ENCODE assay signal across 1 cellular context in the genomic region with DNA sequence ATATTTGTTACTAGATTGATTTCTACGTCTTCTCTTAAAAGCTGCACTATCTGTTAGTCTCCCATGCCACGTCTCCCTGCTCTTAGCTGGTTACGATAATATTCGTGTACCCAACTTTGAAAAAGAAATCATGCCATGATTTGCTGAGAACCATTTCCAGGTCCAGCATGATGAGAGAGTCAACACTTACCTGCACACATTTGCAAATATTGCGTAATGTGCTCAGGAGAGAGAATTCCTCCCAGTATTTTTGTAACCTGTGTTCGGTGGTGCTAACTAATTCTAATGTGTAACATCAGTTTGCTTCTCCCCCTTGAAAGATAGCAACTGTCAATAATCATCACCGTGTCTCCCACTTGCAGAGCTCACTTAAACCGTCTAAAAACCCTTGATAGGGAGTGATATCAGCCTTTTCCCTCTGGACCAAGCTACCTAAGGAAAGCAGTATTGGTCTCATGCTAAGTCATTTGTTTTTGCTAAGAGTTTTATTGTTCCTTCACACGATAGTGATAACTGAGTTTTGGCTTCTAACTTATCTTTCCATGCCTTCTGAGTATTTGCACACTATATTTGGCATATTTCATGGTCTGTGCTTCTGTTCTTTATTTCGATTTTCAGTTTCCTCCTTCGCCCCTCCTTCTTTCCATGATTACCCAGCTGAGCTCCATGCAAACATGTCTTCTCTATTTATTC.
A peak's percentile ranks its signal among the peaks of the same experiment; 100 is the strongest.
TF ChIP-seq lines count a peak whose summit lies in the region.

No MANE protein-coding gene starts in this region.

TF ChIP-seq in HepG2, 621 proteins besides CTCF, POLR2A, EP300 and RAD21 (continued from another document and continues in another):
- TF ChIP-seq, protein P1, sequence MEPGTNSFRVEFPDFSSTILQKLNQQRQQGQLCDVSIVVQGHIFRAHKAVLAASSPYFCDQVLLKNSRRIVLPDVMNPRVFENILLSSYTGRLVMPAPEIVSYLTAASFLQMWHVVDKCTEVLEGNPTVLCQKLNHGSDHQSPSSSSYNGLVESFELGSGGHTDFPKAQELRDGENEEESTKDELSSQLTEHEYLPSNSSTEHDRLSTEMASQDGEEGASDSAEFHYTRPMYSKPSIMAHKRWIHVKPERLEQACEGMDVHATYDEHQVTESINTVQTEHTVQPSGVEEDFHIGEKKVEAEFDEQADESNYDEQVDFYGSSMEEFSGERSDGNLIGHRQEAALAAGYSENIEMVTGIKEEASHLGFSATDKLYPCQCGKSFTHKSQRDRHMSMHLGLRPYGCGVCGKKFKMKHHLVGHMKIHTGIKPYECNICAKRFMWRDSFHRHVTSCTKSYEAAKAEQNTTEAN (CRISPR knock-in tag; conservative IDR thresholded peaks at IDR 0.05): no peak
- TF ChIP-seq NCOA5 (CRISPR knock-in tag; IDR thresholded peaks at IDR 0.05) (no peak), ZNF768 (CRISPR knock-in tag; IDR thresholded peaks at IDR 0.05) (no peak), ZFP41 (CRISPR knock-in tag; IDR thresholded peaks at IDR 0.05; ENCODE audit: borderline replicate concordance) (no peak), KDM2A (CRISPR knock-in tag; IDR thresholded peaks at IDR 0.05; ENCODE audit: borderline replicate concordance, low read depth) (no peak), KLF11 (CRISPR knock-in tag; IDR thresholded peaks at IDR 0.05) (no peak), ZNF616 (CRISPR knock-in tag; IDR thresholded peaks at IDR 0.05; ENCODE audit: low read depth) (no peak), KAT2B (IDR thresholded peaks at IDR 0.05; ENCODE audit: borderline replicate concordance, low read depth, low read length) (no peak), AGO2 (optimal IDR thresholded peaks at IDR 0.05; ENCODE audit: low read depth, low read length) (no peak), HOXA9 (CRISPR knock-in tag; IDR thresholded peaks at IDR 0.05; ENCODE audit: borderline replicate concordance) (no peak), ZMYM4 (CRISPR knock-in tag; IDR thresholded peaks at IDR 0.05) (peak; percentile 33; the same call in 1 of the 2 replicates), EZH2 (conservative IDR thresholded peaks at IDR 0.05; ENCODE audit: low read depth, low read length) (no peak), ZSCAN22 (CRISPR knock-in tag; IDR thresholded peaks at IDR 0.05) (no peak), ZNF282 (IDR thresholded peaks at IDR 0.05; ENCODE audit: partially characterized antibody) (no peak), CEBPB (IDR thresholded peaks at IDR 0.05; ENCODE audit: borderline replicate concordance, low read depth, low read length) (peak; percentile 98), NFE2L1 (CRISPR knock-in tag; IDR thresholded peaks at IDR 0.05; ENCODE audit: borderline replicate concordance) (no peak), SP2 (CRISPR knock-in tag; IDR thresholded peaks at IDR 0.05) (no peak), FOXA1 (IDR thresholded peaks at IDR 0.05) (no peak), FOXA1 (CRISPR knock-in tag; IDR thresholded peaks at IDR 0.05) (peak; percentile 62; the same call in 1 of the 2 replicates), ZNF136 (CRISPR knock-in tag; IDR thresholded peaks at IDR 0.05; ENCODE audit: low read depth) (no peak), TP53 (CRISPR knock-in tag; conservative IDR thresholded peaks at IDR 0.05) (no peak), ZNF567 (CRISPR knock-in tag; IDR thresholded peaks at IDR 0.05; ENCODE audit: borderline replicate concordance) (no peak), TARDBP (CRISPR knock-in tag; IDR thresholded peaks at IDR 0.05) (peak; percentile 25; the same call in 1 of the 2 replicates), DMAP1 (CRISPR knock-in tag; IDR thresholded peaks at IDR 0.05) (peak; percentile 40; the same call in 1 of the 2 replicates), YEATS4 (CRISPR knock-in tag; IDR thresholded peaks at IDR 0.05; ENCODE audit: borderline replicate concordance) (no peak), ZNF720 (CRISPR knock-in tag; IDR thresholded peaks at IDR 0.05) (no peak), PHB2 (IDR thresholded peaks at IDR 0.05; ENCODE audit: partially characterized antibody) (no peak), ZNF205 (CRISPR knock-in tag; IDR thresholded peaks at IDR 0.05) (no peak), ZNF749 (CRISPR knock-in tag; IDR thresholded peaks at IDR 0.05; ENCODE audit: borderline replicate concordance) (no peak), HDAC2 (CRISPR knock-in tag; IDR thresholded peaks at IDR 0.05) (peak; percentile 18; the same call in 1 of the 2 replicates), ZNF639 (CRISPR knock-in tag; conservative IDR thresholded peaks at IDR 0.05) (no peak), ZNF746 (CRISPR knock-in tag; IDR thresholded peaks at IDR 0.05) (no peak), THAP11 (CRISPR knock-in tag; IDR thresholded peaks at IDR 0.05) (peak; percentile 64), MAF1 (CRISPR knock-in tag; IDR thresholded peaks at IDR 0.05; ENCODE audit: borderline replicate concordance) (no peak), FOXO1 (CRISPR knock-in tag; IDR thresholded peaks at IDR 0.05) (no peak), ZNF143 (CRISPR knock-in tag; IDR thresholded peaks at IDR 0.05) (no peak), TOE1 (CRISPR knock-in tag; IDR thresholded peaks at IDR 0.05) (no peak), ZC3H13 (CRISPR knock-in tag; IDR thresholded peaks at IDR 0.05) (no peak), ZNF460 (CRISPR knock-in tag; IDR thresholded peaks at IDR 0.05; ENCODE audit: borderline replicate concordance) (no peak), ZNF382 (CRISPR knock-in tag; IDR thresholded peaks at IDR 0.05; ENCODE audit: borderline replicate concordance) (no peak), REXO4 (CRISPR knock-in tag; IDR thresholded peaks at IDR 0.05; ENCODE audit: borderline replicate concordance) (no peak), MXD4 (CRISPR knock-in tag; IDR thresholded peaks at IDR 0.05) (no peak), ZNF772 (CRISPR knock-in tag; IDR thresholded peaks at IDR 0.05) (no peak), ZFX (CRISPR knock-in tag; IDR thresholded peaks at IDR 0.05; ENCODE audit: low read depth) (no peak)
- TF ChIP-seq, protein P2, sequence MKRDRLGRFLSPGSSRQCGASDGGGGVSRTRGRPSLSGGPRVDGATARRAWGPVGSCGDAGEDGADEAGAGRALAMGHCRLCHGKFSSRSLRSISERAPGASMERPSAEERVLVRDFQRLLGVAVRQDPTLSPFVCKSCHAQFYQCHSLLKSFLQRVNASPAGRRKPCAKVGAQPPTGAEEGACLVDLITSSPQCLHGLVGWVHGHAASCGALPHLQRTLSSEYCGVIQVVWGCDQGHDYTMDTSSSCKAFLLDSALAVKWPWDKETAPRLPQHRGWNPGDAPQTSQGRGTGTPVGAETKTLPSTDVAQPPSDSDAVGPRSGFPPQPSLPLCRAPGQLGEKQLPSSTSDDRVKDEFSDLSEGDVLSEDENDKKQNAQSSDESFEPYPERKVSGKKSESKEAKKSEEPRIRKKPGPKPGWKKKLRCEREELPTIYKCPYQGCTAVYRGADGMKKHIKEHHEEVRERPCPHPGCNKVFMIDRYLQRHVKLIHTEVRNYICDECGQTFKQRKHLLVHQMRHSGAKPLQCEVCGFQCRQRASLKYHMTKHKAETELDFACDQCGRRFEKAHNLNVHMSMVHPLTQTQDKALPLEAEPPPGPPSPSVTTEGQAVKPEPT (CRISPR knock-in tag; IDR thresholded peaks at IDR 0.05; ENCODE audit: low read depth): no peak
- TF ChIP-seq, protein P3, sequence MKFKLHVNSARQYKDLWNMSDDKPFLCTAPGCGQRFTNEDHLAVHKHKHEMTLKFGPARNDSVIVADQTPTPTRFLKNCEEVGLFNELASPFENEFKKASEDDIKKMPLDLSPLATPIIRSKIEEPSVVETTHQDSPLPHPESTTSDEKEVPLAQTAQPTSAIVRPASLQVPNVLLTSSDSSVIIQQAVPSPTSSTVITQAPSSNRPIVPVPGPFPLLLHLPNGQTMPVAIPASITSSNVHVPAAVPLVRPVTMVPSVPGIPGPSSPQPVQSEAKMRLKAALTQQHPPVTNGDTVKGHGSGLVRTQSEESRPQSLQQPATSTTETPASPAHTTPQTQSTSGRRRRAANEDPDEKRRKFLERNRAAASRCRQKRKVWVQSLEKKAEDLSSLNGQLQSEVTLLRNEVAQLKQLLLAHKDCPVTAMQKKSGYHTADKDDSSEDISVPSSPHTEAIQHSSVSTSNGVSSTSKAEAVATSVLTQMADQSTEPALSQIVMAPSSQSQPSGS (CRISPR knock-in tag; IDR thresholded peaks at IDR 0.05): peak; percentile 56; the same call in 1 of the 2 replicates
- TF ChIP-seq, protein P4, sequence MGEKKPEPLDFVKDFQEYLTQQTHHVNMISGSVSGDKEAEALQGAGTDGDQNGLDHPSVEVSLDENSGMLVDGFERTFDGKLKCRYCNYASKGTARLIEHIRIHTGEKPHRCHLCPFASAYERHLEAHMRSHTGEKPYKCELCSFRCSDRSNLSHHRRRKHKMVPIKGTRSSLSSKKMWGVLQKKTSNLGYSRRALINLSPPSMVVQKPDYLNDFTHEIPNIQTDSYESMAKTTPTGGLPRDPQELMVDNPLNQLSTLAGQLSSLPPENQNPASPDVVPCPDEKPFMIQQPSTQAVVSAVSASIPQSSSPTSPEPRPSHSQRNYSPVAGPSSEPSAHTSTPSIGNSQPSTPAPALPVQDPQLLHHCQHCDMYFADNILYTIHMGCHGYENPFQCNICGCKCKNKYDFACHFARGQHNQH (CRISPR knock-in tag; IDR thresholded peaks at IDR 0.05): no peak
- TF ChIP-seq, protein P5, sequence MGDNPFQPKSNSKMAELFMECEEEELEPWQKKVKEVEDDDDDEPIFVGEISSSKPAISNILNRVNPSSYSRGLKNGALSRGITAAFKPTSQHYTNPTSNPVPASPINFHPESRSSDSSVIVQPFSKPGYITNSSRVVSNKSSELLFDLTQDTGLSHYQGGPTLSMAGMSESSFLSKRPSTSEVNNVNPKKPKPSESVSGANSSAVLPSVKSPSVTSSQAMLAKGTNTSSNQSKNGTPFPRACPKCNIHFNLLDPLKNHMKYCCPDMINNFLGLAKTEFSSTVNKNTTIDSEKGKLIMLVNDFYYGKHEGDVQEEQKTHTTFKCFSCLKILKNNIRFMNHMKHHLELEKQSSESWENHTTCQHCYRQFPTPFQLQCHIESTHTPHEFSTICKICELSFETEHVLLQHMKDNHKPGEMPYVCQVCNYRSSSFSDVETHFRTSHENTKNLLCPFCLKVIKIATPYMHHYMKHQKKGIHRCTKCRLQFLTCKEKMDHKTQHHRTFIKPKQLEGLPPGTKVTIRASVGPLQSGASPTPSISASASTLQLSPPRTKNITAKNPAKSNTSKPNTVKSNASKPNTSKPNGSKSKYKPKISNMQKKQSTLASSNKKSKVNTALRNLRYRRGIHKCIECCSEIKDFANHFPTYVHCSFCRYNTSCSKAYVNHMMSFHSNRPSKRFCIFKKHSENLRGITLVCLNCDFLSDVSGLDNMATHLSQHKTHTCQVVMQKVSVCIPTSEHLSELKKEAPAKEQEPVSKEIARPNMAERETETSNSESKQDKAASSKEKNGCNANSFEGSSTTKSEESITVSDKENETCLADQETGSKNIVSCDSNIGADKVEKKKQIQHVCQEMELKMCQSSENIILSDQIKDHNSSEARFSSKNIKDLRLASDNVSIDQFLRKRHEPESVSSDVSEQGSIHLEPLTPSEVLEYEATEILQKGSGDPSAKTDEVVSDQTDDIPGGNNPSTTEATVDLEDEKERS (CRISPR knock-in tag; IDR thresholded peaks at IDR 0.05): no peak
- TF ChIP-seq, protein P6, sequence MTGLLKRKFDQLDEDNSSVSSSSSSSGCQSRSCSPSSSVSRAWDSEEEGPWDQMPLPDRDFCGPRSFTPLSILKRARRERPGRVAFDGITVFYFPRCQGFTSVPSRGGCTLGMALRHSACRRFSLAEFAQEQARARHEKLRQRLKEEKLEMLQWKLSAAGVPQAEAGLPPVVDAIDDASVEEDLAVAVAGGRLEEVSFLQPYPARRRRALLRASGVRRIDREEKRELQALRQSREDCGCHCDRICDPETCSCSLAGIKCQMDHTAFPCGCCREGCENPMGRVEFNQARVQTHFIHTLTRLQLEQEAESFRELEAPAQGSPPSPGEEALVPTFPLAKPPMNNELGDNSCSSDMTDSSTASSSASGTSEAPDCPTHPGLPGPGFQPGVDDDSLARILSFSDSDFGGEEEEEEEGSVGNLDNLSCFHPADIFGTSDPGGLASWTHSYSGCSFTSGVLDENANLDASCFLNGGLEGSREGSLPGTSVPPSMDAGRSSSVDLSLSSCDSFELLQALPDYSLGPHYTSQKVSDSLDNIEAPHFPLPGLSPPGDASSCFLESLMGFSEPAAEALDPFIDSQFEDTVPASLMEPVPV (CRISPR knock-in tag; IDR thresholded peaks at IDR 0.05): no peak
- TF ChIP-seq, protein P7, sequence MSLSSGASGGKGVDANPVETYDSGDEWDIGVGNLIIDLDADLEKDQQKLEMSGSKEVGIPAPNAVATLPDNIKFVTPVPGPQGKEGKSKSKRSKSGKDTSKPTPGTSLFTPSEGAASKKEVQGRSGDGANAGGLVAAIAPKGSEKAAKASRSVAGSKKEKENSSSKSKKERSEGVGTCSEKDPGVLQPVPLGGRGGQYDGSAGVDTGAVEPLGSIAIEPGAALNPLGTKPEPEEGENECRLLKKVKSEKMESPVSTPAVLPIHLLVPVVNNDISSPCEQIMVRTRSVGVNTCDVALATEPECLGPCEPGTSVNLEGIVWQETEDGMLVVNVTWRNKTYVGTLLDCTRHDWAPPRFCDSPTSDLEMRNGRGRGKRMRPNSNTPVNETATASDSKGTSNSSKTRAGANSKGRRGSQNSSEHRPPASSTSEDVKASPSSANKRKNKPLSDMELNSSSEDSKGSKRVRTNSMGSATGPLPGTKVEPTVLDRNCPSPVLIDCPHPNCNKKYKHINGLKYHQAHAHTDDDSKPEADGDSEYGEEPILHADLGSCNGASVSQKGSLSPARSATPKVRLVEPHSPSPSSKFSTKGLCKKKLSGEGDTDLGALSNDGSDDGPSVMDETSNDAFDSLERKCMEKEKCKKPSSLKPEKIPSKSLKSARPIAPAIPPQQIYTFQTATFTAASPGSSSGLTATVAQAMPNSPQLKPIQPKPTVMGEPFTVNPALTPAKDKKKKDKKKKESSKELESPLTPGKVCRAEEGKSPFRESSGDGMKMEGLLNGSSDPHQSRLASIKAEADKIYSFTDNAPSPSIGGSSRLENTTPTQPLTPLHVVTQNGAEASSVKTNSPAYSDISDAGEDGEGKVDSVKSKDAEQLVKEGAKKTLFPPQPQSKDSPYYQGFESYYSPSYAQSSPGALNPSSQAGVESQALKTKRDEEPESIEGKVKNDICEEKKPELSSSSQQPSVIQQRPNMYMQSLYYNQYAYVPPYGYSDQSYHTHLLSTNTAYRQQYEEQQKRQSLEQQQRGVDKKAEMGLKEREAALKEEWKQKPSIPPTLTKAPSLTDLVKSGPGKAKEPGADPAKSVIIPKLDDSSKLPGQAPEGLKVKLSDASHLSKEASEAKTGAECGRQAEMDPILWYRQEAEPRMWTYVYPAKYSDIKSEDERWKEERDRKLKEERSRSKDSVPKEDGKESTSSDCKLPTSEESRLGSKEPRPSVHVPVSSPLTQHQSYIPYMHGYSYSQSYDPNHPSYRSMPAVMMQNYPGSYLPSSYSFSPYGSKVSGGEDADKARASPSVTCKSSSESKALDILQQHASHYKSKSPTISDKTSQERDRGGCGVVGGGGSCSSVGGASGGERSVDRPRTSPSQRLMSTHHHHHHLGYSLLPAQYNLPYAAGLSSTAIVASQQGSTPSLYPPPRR (CRISPR knock-in tag; IDR thresholded peaks at IDR 0.05; ENCODE audit: borderline replicate concordance): no peak
